ENCODE assay signal across 9 cellular contexts in genomic region chr5:59542841-59543825, GRCh38.
DNase-seq lines count a peak whose midpoint lies in the region; ATAC-seq and TF ChIP-seq lines count a peak whose summit lies in the region.
"Had no signal": no experiment of that assay in that cellular context is flagged by ENCODE, and none has a peak within 500 bp of the region (broad histone marks: within the 10 kb centered on the region; RNA-seq: fewer than 3 reads in every experiment).

No MANE protein-coding gene starts in this region.

- no peak overlapping the region for H3K4me3 ChIP-seq in LNCaP clone FGC (ENCODE audit: low read depth, low read length)
- H3K4me3 ChIP-seq in naive thymus-derived CD4-positive, alpha-beta T cell (ENCODE audit: low read length): no peak overlapping the region

- no peaks in the 10 kb centered on the region for H3K9me3 Mint-ChIP-seq in stimulated activated naive B cell treated with anti-CD40 and anti-IgM and Interleukin-4, amounts not matched to agents 10 μg/mL and 1 μg/mL and 100 μg/mL, for 72 hours
- no peaks in the 10 kb centered on the region for H3K9me3 Mint-ChIP-seq in activated T-cell treated with anti-CD3 and anti-CD28 coated beads, Interleukin-2, amount 50 U/mL, for 72 hours
- peaks cover 0 to 3% (median 0%) of the 10 kb centered on the region in 11 donors for H3K9me3 Mint-ChIP-seq in naive thymus-derived CD4-positive, alpha-beta T cell

- H3K9me3 ChIP-seq in naive thymus-derived CD4-positive, alpha-beta T cell (ENCODE audit: control insufficient read depth in 2 of 3, low read length in 3 of 3): no peaks in the 10 kb centered on the region

- peak; percentile 88 to 89 for ATAC-seq in stimulated activated naive B cell treated with anti-CD40 and anti-IgM and Interleukin-4, amounts not matched to agents 10 μg/mL and 1 μg/mL and 100 μg/mL, for 72 hours (replicated peaks)
- ATAC-seq in activated T-cell treated with anti-CD3 and anti-CD28 coated beads, Interleukin-2, amount 50 U/mL, for 72 hours (replicated peaks in 1 of 2): no peak
- ATAC-seq in naive thymus-derived CD4-positive, alpha-beta T cell: no peak

- peaks cover 24 to 26% of the 10 kb centered on the region in 2 donors for H3K4me1 Mint-ChIP-seq in stimulated activated naive B cell treated with anti-CD40 and anti-IgM and Interleukin-4, amounts not matched to agents 10 μg/mL and 1 μg/mL and 100 μg/mL, for 72 hours
- no peaks in the 10 kb centered on the region for H3K4me1 Mint-ChIP-seq in activated T-cell treated with anti-CD3 and anti-CD28 coated beads, Interleukin-2, amount 50 U/mL, for 72 hours (ENCODE audit: low read depth)
- no peaks in the 10 kb centered on the region for H3K4me1 Mint-ChIP-seq in naive thymus-derived CD4-positive, alpha-beta T cell

- H3K27ac ChIP-seq in angular gyrus (ENCODE audit: low read depth, low read length): peak overlapping the region; percentile 13
- H3K27ac ChIP-seq in naive thymus-derived CD4-positive, alpha-beta T cell (ENCODE audit: low read depth, low read length): no peak overlapping the region

- intact Hi-C loops in naive thymus-derived CD4-positive, alpha-beta T cell (cut with micrococcal nuclease): no loop called here

- DNase-seq in LNCaP clone FGC (ENCODE audit: low read depth) (peak; percentile 42), hypothalamus (lab: John Stamatoyannopoulos, UW) (peak in 32 of 51 donors; percentile 2 to 58 (median 28)), HuH-7.5 (ENCODE audit: low spot score) (no peak)
- no peak for DNase-seq in stimulated activated naive B cell treated with anti-CD40 and anti-IgM and Interleukin-4, amounts not matched to agents 10 μg/mL and 1 μg/mL and 100 μg/mL, for 72 hours
- no peak for DNase-seq in activated T-cell treated with anti-CD3 and anti-CD28 coated beads, Interleukin-2, amount 50 U/mL, for 72 hours
- no peak for DNase-seq in stimulated activated CD4-positive, alpha-beta T cell treated with anti-CD3 and anti-CD28 coated beads, Interleukin-4, amount 100 ng/mL, for 24 hours
- DNase-seq in naive thymus-derived CD4-positive, alpha-beta T cell: no peak
- DNase-seq: stimulated activated CD4-positive, alpha-beta T cell treated with anti-CD3 and anti-CD28 coated beads, Interleukin-2, amount 100 ng/mL, for 24 hours had no signal

- H3K27me3 Mint-ChIP-seq in stimulated activated naive B cell treated with anti-CD40 and anti-IgM and Interleukin-4, amounts not matched to agents 10 μg/mL and 1 μg/mL and 100 μg/mL, for 72 hours: no peaks in the 10 kb centered on the region
- peaks cover 13% of the 10 kb centered on the region for H3K27me3 Mint-ChIP-seq in activated T-cell treated with anti-CD3 and anti-CD28 coated beads, Interleukin-2, amount 50 U/mL, for 72 hours (ENCODE audit: low read depth)
- H3K27me3 Mint-ChIP-seq in naive thymus-derived CD4-positive, alpha-beta T cell: peaks cover 0 to 4% (median 0%) of the 10 kb centered on the region in 5 donors

- POLR2A ChIA-PET in naive thymus-derived CD4-positive, alpha-beta T cell (lab: Charles Lee): no interaction called here

- H3K27me3 ChIP-seq in naive thymus-derived CD4-positive, alpha-beta T cell (ENCODE audit: control insufficient read depth in 2 of 2, insufficient read depth in 2 of 2, low read length in 2 of 2): no peaks in the 10 kb centered on the region

- peak overlapping the region in 1 of 2 donors; percentile 31 for H3K4me3 Mint-ChIP-seq in stimulated activated naive B cell treated with anti-CD40 and anti-IgM and Interleukin-4, amounts not matched to agents 10 μg/mL and 1 μg/mL and 100 μg/mL, for 72 hours
- no peak overlapping the region for H3K4me3 Mint-ChIP-seq in activated T-cell treated with anti-CD3 and anti-CD28 coated beads, Interleukin-2, amount 50 U/mL, for 72 hours
- H3K4me3 Mint-ChIP-seq in naive thymus-derived CD4-positive, alpha-beta T cell: no peak overlapping the region

- CTCF ChIA-PET in naive thymus-derived CD4-positive, alpha-beta T cell (lab: Charles Lee): no interaction called here

- no peaks in the 10 kb centered on the region for H3K36me3 Mint-ChIP-seq in stimulated activated naive B cell treated with anti-CD40 and anti-IgM and Interleukin-4, amounts not matched to agents 10 μg/mL and 1 μg/mL and 100 μg/mL, for 72 hours
- no peaks in the 10 kb centered on the region for H3K36me3 Mint-ChIP-seq in activated T-cell treated with anti-CD3 and anti-CD28 coated beads, Interleukin-2, amount 50 U/mL, for 72 hours (ENCODE audit: insufficient read depth in 2 of 2)
- no peaks in the 10 kb centered on the region for H3K36me3 Mint-ChIP-seq in naive thymus-derived CD4-positive, alpha-beta T cell

- TF ChIP-seq CTCF in LNCaP clone FGC (IDR thresholded peaks at IDR 0.05; ENCODE audit: control insufficient read depth, extremely low read depth, insufficient read depth): no peak

- H3K27ac Mint-ChIP-seq in stimulated activated naive B cell treated with anti-CD40 and anti-IgM and Interleukin-4, amounts not matched to agents 10 μg/mL and 1 μg/mL and 100 μg/mL, for 72 hours: peak overlapping the region; percentile 66
- H3K27ac Mint-ChIP-seq in activated T-cell treated with anti-CD3 and anti-CD28 coated beads, Interleukin-2, amount 50 U/mL, for 72 hours: no peak overlapping the region
- no peak overlapping the region for H3K27ac Mint-ChIP-seq in naive thymus-derived CD4-positive, alpha-beta T cell

- H3K4me1 ChIP-seq in naive thymus-derived CD4-positive, alpha-beta T cell (ENCODE audit: control insufficient read depth in 2 of 2, insufficient read depth in 2 of 2, low read length in 2 of 2): no peaks in the 10 kb centered on the region

- H3K36me3 ChIP-seq in naive thymus-derived CD4-positive, alpha-beta T cell (ENCODE audit: control insufficient read depth in 2 of 3, insufficient read depth in 3 of 3, low read length in 3 of 3): no peaks in the 10 kb centered on the region

Comparison
In these comparisons a context has a peak if more than half of its experiments do, and no peak if none do; other contexts are left out.
1. DNase-seq: peak in LNCaP clone FGC (single experiment) and hypothalamus (32 of 51); none in stimulated activated naive B cell treated with anti-CD40 and anti-IgM and Interleukin-4, amounts not matched to agents 10 μg/mL and 1 μg/mL and 100 μg/mL, for 72 hours (single experiment), HuH-7.5 (single experiment), activated T-cell treated with anti-CD3 and anti-CD28 coated beads, Interleukin-2, amount 50 U/mL, for 72 hours (0 of 2), stimulated activated CD4-positive, alpha-beta T cell treated with anti-CD3 and anti-CD28 coated beads, Interleukin-4, amount 100 ng/mL, for 24 hours (single experiment) and naive thymus-derived CD4-positive, alpha-beta T cell (0 of 9).
2. ATAC-seq: peak in stimulated activated naive B cell treated with anti-CD40 and anti-IgM and Interleukin-4, amounts not matched to agents 10 μg/mL and 1 μg/mL and 100 μg/mL, for 72 hours (2 of 2); none in activated T-cell treated with anti-CD3 and anti-CD28 coated beads, Interleukin-2, amount 50 U/mL, for 72 hours (0 of 2) and naive thymus-derived CD4-positive, alpha-beta T cell (single experiment).